Comparison of ENCODE assay signal across 20 cellular contexts in the genomic region with DNA sequence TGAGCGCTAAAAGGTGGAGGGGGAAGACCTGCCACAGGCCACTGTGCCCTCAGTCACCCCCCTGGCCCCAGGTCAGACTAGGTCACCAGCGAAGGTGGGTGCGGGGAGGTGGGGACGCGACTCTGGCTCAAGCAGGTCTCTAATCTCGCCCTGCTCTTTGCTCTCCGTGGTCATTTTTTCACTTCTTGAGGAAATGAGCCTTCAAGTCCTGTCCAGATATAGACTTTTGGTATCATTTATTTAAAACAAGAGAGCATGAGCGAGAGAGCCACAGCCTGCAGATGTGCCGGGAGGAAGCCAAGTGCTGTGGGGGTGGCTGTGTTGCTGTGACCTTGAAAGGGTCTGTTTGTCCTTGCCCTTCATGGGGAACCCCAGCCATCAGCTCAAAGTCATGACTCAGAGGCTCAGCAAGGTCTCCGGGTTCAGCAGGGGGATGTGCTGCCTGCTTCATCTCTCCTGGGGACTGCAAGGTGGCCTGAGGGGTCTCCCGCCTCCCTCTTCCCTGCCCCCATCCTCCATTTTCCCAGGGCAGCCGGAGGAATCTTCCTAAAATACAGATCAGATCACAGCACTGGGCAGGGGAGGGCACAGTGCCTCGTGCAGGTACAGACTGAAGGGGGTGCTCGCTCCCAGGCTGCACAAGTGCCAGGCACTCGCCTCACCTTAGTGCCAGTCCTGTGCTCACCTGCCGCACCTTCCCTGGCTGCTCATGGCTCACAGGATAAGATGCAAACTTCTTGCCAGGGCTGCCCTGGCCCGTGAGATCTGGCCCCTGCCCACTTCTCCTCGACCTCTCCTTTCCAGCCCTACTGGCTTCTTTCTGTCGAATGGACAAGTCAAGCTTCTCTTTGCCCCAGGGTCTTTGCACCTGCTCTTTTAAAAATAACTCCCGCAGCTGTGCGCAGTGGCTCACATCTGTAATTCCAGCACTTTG. TPM values are rescaled to one million over a fixed set of nuclear protein-coding genes. Genes with fewer than 3 reads are reported as not detected.
DNase-seq lines count a peak whose midpoint lies in the region; ATAC-seq, FAIRE-seq and TF ChIP-seq lines count a peak whose summit lies in the region.
"Had no signal": no experiment of that assay in that cellular context is flagged by ENCODE, and none has a peak within 500 bp of the region (broad histone marks: within the 10 kb centered on the region; RNA-seq: fewer than 3 reads in every experiment).

No MANE protein-coding gene starts in this region.

- no peak for DNase-seq in activated CD4-positive, alpha-beta memory T cell treated with anti-CD3 and anti-CD28 coated beads, Interleukin-2, amount 10 ng/mL, durations not matched to agents 7 days and 5 days
- no peak for DNase-seq in activated CD4-positive, alpha-beta memory T cell treated with anti-CD3 and anti-CD28 coated beads for 36 hours
- peak; percentile 93 for DNase-seq in MM.1S
- no peak for DNase-seq in GM12878 (ENCODE audit: low read depth, low spot score)
- peak; percentile 68 for DNase-seq in testis
- DNase-seq in MG63 = no peak
- no peak for DNase-seq in COR-L47 (lab: John Stamatoyannopoulos, UW)
- no peak for DNase-seq in breast epithelium (ENCODE audit: low spot score in 2 of 2)
- DNase-seq: 8988T; DND-41; KBM-7; NCI-H1105; NCI-H187; NCI-H69; NK-92 treated with Interleukin-12 subunit alpha and Interleukin-12 subunit beta, amount 100 ng/mL, for 24 hours; PC-3 had no signal

- peak overlapping the region; percentile 100 for H3K27ac ChIP-seq in MM.1S (ENCODE audit: low read length)
- H3K27ac ChIP-seq in GM12878 (ENCODE audit: control insufficient read depth, insufficient read depth) = no peak overlapping the region
- H3K27ac ChIP-seq in testis = peak overlapping the region in 1 of 2 donors; percentile 41
- H3K27ac ChIP-seq in breast epithelium = no peak overlapping the region
- H3K27ac ChIP-seq: SJSA1 had no signal

- TF ChIP-seq POLR2A in GM12878 (IDR thresholded peaks at IDR 0.05; ENCODE audit: low read depth, low read length) = no peak
- no peak for TF ChIP-seq POLR2A in testis (IDR thresholded peaks at IDR 0.05)
- TF ChIP-seq POLR2A in breast epithelium (IDR thresholded peaks at IDR 0.05) = no peak

- H3K4me1 Mint-ChIP-seq in activated CD4-positive, alpha-beta memory T cell treated with anti-CD3 and anti-CD28 coated beads, Interleukin-2, amount 10 ng/mL, durations not matched to agents 7 days and 5 days = no peaks in the 10 kb centered on the region
- H3K4me1 Mint-ChIP-seq in activated CD4-positive, alpha-beta memory T cell treated with anti-CD3 and anti-CD28 coated beads for 36 hours (ENCODE audit: low read depth) = no peaks in the 10 kb centered on the region

- peak overlapping the region; percentile 19 for H3K27ac Mint-ChIP-seq in activated CD4-positive, alpha-beta memory T cell treated with anti-CD3 and anti-CD28 coated beads, Interleukin-2, amount 10 ng/mL, durations not matched to agents 7 days and 5 days
- H3K27ac Mint-ChIP-seq in activated CD4-positive, alpha-beta memory T cell treated with anti-CD3 and anti-CD28 coated beads for 36 hours = no peak overlapping the region

- H3K4me2 ChIP-seq in MM.1S (ENCODE audit: low read depth, low read length) = peak overlapping the region; percentile 79
- no peak overlapping the region for H3K4me2 ChIP-seq in GM12878 (ENCODE audit: control insufficient read depth, insufficient read depth)

- H3K4me3 ChIP-seq in MM.1S (ENCODE audit: low read length) = peak overlapping the region; percentile 18; the same call in 1 of the 2 replicates
- H3K4me3 ChIP-seq in GM12878 = no peak overlapping the region
- H3K4me3 ChIP-seq in testis = no peak overlapping the region
- no peak overlapping the region for H3K4me3 ChIP-seq in MG63
- no peak overlapping the region for H3K4me3 ChIP-seq in breast epithelium
- H3K4me3 ChIP-seq: HAP-1, SJSA1 had no signal

- TF ChIP-seq CTCF in MM.1S (IDR thresholded peaks at IDR 0.05; ENCODE audit: low read length) (peak; percentile 75), GM12878 (IDR thresholded peaks at IDR 0.05 in 2 of 3, conservative IDR thresholded peaks at IDR 0.05 in 1 of 3; ENCODE audit: control insufficient read depth in 2 of 3, extremely low read depth in 1 of 3, insufficient read depth in 1 of 3, low read depth in 3 of 3, low read length in 3 of 3) (no peak), testis (IDR thresholded peaks at IDR 0.05) (no peak), breast epithelium (IDR thresholded peaks at IDR 0.05) (no peak)

- H3K36me3 ChIP-seq in MM.1S (replicated peaks; ENCODE audit: insufficient read depth, low read length) = peaks cover 16% of the 10 kb centered on the region
- H3K36me3 ChIP-seq in GM12878 (ENCODE audit: control insufficient read depth in 2 of 2, insufficient read depth in 2 of 2, low read length in 1 of 2) = no peaks in the 10 kb centered on the region
- no peaks in the 10 kb centered on the region for H3K36me3 ChIP-seq in testis (ENCODE audit: low read depth, missing control alignments)
- H3K36me3 ChIP-seq in MG63 = no peaks in the 10 kb centered on the region
- no peaks in the 10 kb centered on the region for H3K36me3 ChIP-seq in breast epithelium
- H3K36me3 ChIP-seq: HAP-1, SJSA1 had no signal

- peak; percentile 48 for ATAC-seq in GM12878
- ATAC-seq: PC-3 had no signal

- no peaks in the 10 kb centered on the region for H3K27me3 ChIP-seq in MM.1S (replicated peaks; ENCODE audit: insufficient read depth, low read length)
- H3K27me3 ChIP-seq in GM12878 (replicated peaks in 1 of 2; ENCODE audit: control insufficient read depth in 2 of 2, insufficient read depth in 2 of 2, low read length in 1 of 2) = no peaks in the 10 kb centered on the region
- H3K27me3 ChIP-seq in testis = no peaks in the 10 kb centered on the region
- peaks cover 44% of the 10 kb centered on the region for H3K27me3 ChIP-seq in MG63
- H3K27me3 ChIP-seq in breast epithelium = no peaks in the 10 kb centered on the region

- 38% methylated on average over 21 of the region's 21 CpGs for WGBS in GM12878 (ENCODE audit: insufficient coverage, insufficient replicate concordance, low lambda C conversion rate, missing lambda C conversion rate)
- WGBS in testis, 2 donors = 50 to 52% methylated on average over 21 of the region's 21 CpGs

- H4K20me1 ChIP-seq in MM.1S (ENCODE audit: insufficient read depth, low read length) = no peaks in the 10 kb centered on the region
- no peaks in the 10 kb centered on the region for H4K20me1 ChIP-seq in GM12878 (ENCODE audit: control insufficient read depth, insufficient read depth)

- peaks cover 30% of the 10 kb centered on the region for H3K27me3 Mint-ChIP-seq in activated CD4-positive, alpha-beta memory T cell treated with anti-CD3 and anti-CD28 coated beads, Interleukin-2, amount 10 ng/mL, durations not matched to agents 7 days and 5 days
- H3K27me3 Mint-ChIP-seq in activated CD4-positive, alpha-beta memory T cell treated with anti-CD3 and anti-CD28 coated beads for 36 hours = peaks cover 18% of the 10 kb centered on the region

- BruUV-seq in GM12878 (replicated peaks; lab: Mats Ljungman, UMichigan) = no TSS peak

- CTCF ChIA-PET in activated CD4-positive, alpha-beta memory T cell treated with anti-CD3 and anti-CD28 coated beads, Interleukin-2, amount 10 ng/mL, durations not matched to agents 7 days and 5 days (lab: Charles Lee) = no interaction called here
- CTCF ChIA-PET in activated CD4-positive, alpha-beta memory T cell treated with anti-CD3 and anti-CD28 coated beads for 36 hours (lab: Charles Lee) = no interaction called here
- CTCF ChIA-PET in GM12878 (lab: Yijun Ruan, JAX) = interaction anchor here (1.1 to 1.7 kb wide), 2 partner anchors 9 to 862 kb away, joined by 3 to 7 read pairs; no protein-coding TSS in a partner anchor

- H3K36me3 Mint-ChIP-seq in activated CD4-positive, alpha-beta memory T cell treated with anti-CD3 and anti-CD28 coated beads, Interleukin-2, amount 10 ng/mL, durations not matched to agents 7 days and 5 days (ENCODE audit: low read depth) = no peaks in the 10 kb centered on the region
- H3K36me3 Mint-ChIP-seq in activated CD4-positive, alpha-beta memory T cell treated with anti-CD3 and anti-CD28 coated beads for 36 hours = no peaks in the 10 kb centered on the region

- H3K9me3 Mint-ChIP-seq in activated CD4-positive, alpha-beta memory T cell treated with anti-CD3 and anti-CD28 coated beads, Interleukin-2, amount 10 ng/mL, durations not matched to agents 7 days and 5 days = no peaks in the 10 kb centered on the region
- no peaks in the 10 kb centered on the region for H3K9me3 Mint-ChIP-seq in activated CD4-positive, alpha-beta memory T cell treated with anti-CD3 and anti-CD28 coated beads for 36 hours

- H3K9me3 ChIP-seq in MM.1S (replicated peaks; ENCODE audit: insufficient read depth, low read length) = no peaks in the 10 kb centered on the region
- H3K9me3 ChIP-seq in GM12878 (replicated peaks; ENCODE audit: control insufficient read depth, insufficient read depth, low read length) = no peaks in the 10 kb centered on the region; the same call in 2 of the 3 replicates
- no peaks in the 10 kb centered on the region for H3K9me3 ChIP-seq in testis
- H3K9me3 ChIP-seq in MG63 = no peaks in the 10 kb centered on the region
- H3K9me3 ChIP-seq in breast epithelium = no peaks in the 10 kb centered on the region
- H3K9me3 ChIP-seq: HAP-1, SJSA1 had no signal

- SMC1A ChIA-PET in GM12878 (lab: Charles Lee; ENCODE audit: uncharacterized antibody, unreplicated experiment) = no interaction called here

- intact Hi-C loops in activated CD4-positive, alpha-beta memory T cell treated with anti-CD3 and anti-CD28 coated beads for 36 hours (cut with micrococcal nuclease) = no loop called here
- intact Hi-C loops in GM12878 (cut with micrococcal nuclease; ENCODE audit: unreplicated experiment) (no loop called here), testis (cut with DNase I; ENCODE audit: low total_unique reads) (no loop called here), breast epithelium (cut with DNase I; ENCODE audit: low total_unique reads) (no loop called here)

- RAD21 ChIA-PET in GM12878 (lab: Charles Lee; ENCODE audit: unreplicated experiment) = interaction anchor here (0.7 kb wide), 2 partner anchors 31 to 772 kb away, joined by 3 to 7 read pairs; no protein-coding TSS in a partner anchor

- peak overlapping the region; percentile 84 for H3K9ac ChIP-seq in MM.1S (ENCODE audit: low read length)
- H3K9ac ChIP-seq in GM12878 (ENCODE audit: control insufficient read depth, insufficient read depth, low read length) = no peak overlapping the region

- POLR2A ChIA-PET in activated CD4-positive, alpha-beta memory T cell treated with anti-CD3 and anti-CD28 coated beads, Interleukin-2, amount 10 ng/mL, durations not matched to agents 7 days and 5 days (lab: Charles Lee) = no interaction called here
- POLR2A ChIA-PET in activated CD4-positive, alpha-beta memory T cell treated with anti-CD3 and anti-CD28 coated beads for 36 hours (lab: Charles Lee) = no interaction called here
- POLR2A ChIA-PET in GM12878 (lab: Charles Lee) = no interaction called here

- H3K4me1 ChIP-seq in MM.1S (ENCODE audit: low read length) = peaks cover 62% of the 10 kb centered on the region
- peaks cover 3% of the 10 kb centered on the region for H3K4me1 ChIP-seq in GM12878 (ENCODE audit: control insufficient read depth, insufficient read depth, low read length)
- peaks cover 16% of the 10 kb centered on the region for H3K4me1 ChIP-seq in testis
- no peaks in the 10 kb centered on the region for H3K4me1 ChIP-seq in breast epithelium
- H3K4me1 ChIP-seq: SJSA1 had no signal

- no peak overlapping the region for H3K4me3 Mint-ChIP-seq in activated CD4-positive, alpha-beta memory T cell treated with anti-CD3 and anti-CD28 coated beads, Interleukin-2, amount 10 ng/mL, durations not matched to agents 7 days and 5 days
- H3K4me3 Mint-ChIP-seq in activated CD4-positive, alpha-beta memory T cell treated with anti-CD3 and anti-CD28 coated beads for 36 hours = no peak overlapping the region

- no peak for TF ChIP-seq EP300 in GM12878 (IDR thresholded peaks at IDR 0.05; ENCODE audit: borderline replicate concordance in 1 of 2, control insufficient read depth in 1 of 2, low read depth in 2 of 2, low read length in 2 of 2)

- in situ Hi-C loops in GM12878 (cut with MboI) = no loop called here

- peaks cover 64% of the 10 kb centered on the region for H3F3A ChIP-seq in MM.1S (ENCODE audit: insufficient read depth, low read length)

- H3K79me2 ChIP-seq in MM.1S (ENCODE audit: low read length) (peaks cover 73% of the 10 kb centered on the region), GM12878 (ENCODE audit: control insufficient read depth, insufficient read depth, low read length) (no peaks in the 10 kb centered on the region)

- FAIRE-seq in GM12878 (lab: Jason Lieb, UNC) = no peak
- FAIRE-seq: G401.6, GM19239 had no signal

- peak overlapping the region; percentile 42; the same call in 1 of the 2 replicates for H2AFZ ChIP-seq in MM.1S (ENCODE audit: low read length)
- H2AFZ ChIP-seq in GM12878 (ENCODE audit: control insufficient read depth, low read depth, low read length) = no peak overlapping the region

- no peak for TF ChIP-seq RAD21 in GM12878 (IDR thresholded peaks at IDR 0.05; ENCODE audit: insufficient read depth, low read depth, low read length)

- H3K9me2 ChIP-seq in MM.1S (replicated peaks; ENCODE audit: insufficient read depth, low read length) = no peaks in the 10 kb centered on the region

RNA-seq across cellular contexts. Expression of gene SULF2, which starts 26.5 kb away (rescaled TPM):
- 1 to 10 TPM in 1 of 2 experiments, under 1 TPM in 1; 0.71 to 1.1 TPM for total RNA-seq in activated CD4-positive, alpha-beta memory T cell treated with anti-CD3 and anti-CD28 coated beads, Interleukin-2, amount 10 ng/mL, durations not matched to agents 7 days and 5 days
- total RNA-seq in activated CD4-positive, alpha-beta memory T cell treated with anti-CD3 and anti-CD28 coated beads for 36 hours = under 1 TPM; 0.17 to 0.34 TPM
- 33.0 and 35.5 TPM in 2 replicates for total RNA-seq in GM12878 (2013; cell fraction: nucleolus; rRNA removed)
- 0.38 and 2.0 TPM in 2 replicates for total RNA-seq in GM12878 (2014; rRNA removed)
- 0.83 and 1.1 TPM in 2 replicates for total RNA-seq in GM12878 (2014; rRNA removed; fragmentation: Illumina TruSeq; extraction: Trizol)
- total RNA-seq in GM12878 (2021) = 2.9 and 4.1 TPM in 2 replicates
- polyA plus RNA-seq in GM12878 (2011; ENCODE audit: low read depth) = 3.0 TPM
- polyA plus RNA-seq in GM12878 (2011; rRNA removed) = 0.97 and 1.3 TPM in 2 replicates
- polyA plus RNA-seq in GM12878 (2011; cell fraction: cytosol; rRNA removed) = 1.4 and 1.9 TPM in 2 replicates
- 7.1 and 8.4 TPM in 2 replicates for polyA plus RNA-seq in GM12878 (2011; cell fraction: nucleus; rRNA removed)
- 2.4 and 3.0 TPM in 2 replicates for polyA plus RNA-seq in GM12878 (2012)
- 1.1 and 1.9 TPM in 2 replicates for polyA plus RNA-seq in GM12878 (2014; fragmentation: Illumina TruSeq; extraction: Trizol)
- polyA plus RNA-seq in GM12878 (2014; fragmentation: Nextera tagmentation; extraction: Ambion mirVana) = 1 to 10 TPM in 1 of 2 experiments, under 1 TPM in 1; 0.69 to 1.4 TPM
- polyA plus RNA-seq in GM12878 (2014; rRNA removed) = 1.3 and 1.7 TPM in 2 replicates
- 1 to 10 TPM; 2.4 to 2.5 TPM for polyA plus RNA-seq in GM12878 (2016; fragmentation: Nextera tagmentation; extraction: Ambion mirVana)
- 1.4 and 2.4 TPM in 2 replicates for polyA minus RNA-seq in GM12878 (2011; rRNA and poly(A)+ RNA removed)
- 1.8 TPM in 1 of 2 replicates, not detected in the other for polyA minus RNA-seq in GM12878 (2011; cell fraction: cytosol; rRNA and poly(A)+ RNA removed)
- polyA minus RNA-seq in GM12878 (2011; cell fraction: nucleus; rRNA and poly(A)+ RNA removed) = 1.7 and 2.8 TPM in 2 replicates
- total RNA-seq in testis = 100 to 1,000 TPM in 1 of 2 donors, 10 to 100 TPM in 1; 95.6 to 117 TPM
- polyA plus RNA-seq in testis (ENCODE audit: insufficient read depth, low read depth, low replicate concordance) = 61.5 TPM
- 0.20 and 2.0 TPM in 2 replicates for total RNA-seq in MG63 (2014; rRNA removed; shearing (Covaris generic); ENCODE audit: low replicate concordance)
- total RNA-seq in breast epithelium = 10 to 100 TPM; 36.3 to 62.5 (median 58.0) TPM

Comparison
In these comparisons a context has a peak if more than half of its experiments do, and no peak if none do; other contexts are left out.
1. DNase-seq: peak in MM.1S (single experiment) and testis (single experiment); none in activated CD4-positive, alpha-beta memory T cell treated with anti-CD3 and anti-CD28 coated beads, Interleukin-2, amount 10 ng/mL, durations not matched to agents 7 days and 5 days (single experiment), activated CD4-positive, alpha-beta memory T cell treated with anti-CD3 and anti-CD28 coated beads for 36 hours (single experiment), GM12878 (single experiment), MG63 (single experiment), COR-L47 (single experiment) and breast epithelium (0 of 2).